In the genomic region with DNA sequence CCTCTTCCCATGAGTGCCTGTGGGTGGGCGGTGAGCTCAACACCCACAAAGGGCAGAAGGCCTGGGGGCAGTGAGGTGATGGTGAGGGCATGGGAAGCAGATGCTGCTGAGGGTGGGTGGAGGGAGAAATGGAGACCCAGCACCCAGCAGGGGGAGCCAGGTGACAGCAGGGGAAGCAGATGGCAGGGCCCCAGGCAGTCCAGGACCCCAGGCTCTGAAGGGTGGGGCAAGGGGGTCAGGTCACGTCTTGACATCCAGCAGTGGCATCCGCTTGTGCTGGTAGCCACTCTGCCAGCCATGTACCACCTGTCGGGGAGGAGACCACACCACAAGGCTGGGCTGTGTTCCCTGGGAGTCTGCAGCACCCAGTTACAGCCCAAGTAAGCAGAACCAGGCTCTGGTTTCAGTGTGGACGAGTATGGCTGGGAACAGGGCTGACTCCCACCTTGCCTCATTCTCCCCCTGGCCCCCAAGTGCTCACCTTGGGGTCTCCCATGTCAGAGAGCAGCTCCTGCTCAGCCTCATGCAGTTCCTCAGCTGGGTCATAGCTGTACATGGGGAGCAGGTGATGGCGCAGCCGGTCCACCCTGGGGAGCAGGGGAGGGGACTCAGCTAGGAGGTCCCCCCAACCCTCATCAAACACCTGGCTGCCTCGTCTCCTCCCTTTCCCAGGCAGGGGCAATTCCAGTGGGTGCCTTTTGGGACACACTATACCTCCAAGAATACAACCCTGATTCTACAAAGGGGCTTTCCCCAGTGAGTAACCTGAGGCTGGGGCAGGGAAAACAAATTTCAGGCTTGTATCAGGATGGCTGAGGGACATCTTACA, we compare ENCODE assay signal across 8 cellular contexts. TPM values are rescaled to one million over a fixed set of nuclear protein-coding genes. Genes with fewer than 3 reads are reported as not detected.
DNase-seq lines count a peak whose midpoint lies in the region; ATAC-seq and TF ChIP-seq lines count a peak whose summit lies in the region.

No MANE protein-coding gene starts in this region.

- POLR2A ChIA-PET in PC-3 (lab: Charles Lee; ENCODE audit: unreplicated experiment) = no interaction called here

- no peaks in the 10 kb centered on the region for H3K9me3 ChIP-seq in BLaER1 treated with 17β-estradiol and CSF1 and Interleukin-3, amounts not matched to agents 10 nM and 100 nM (replicated peaks in 1 of 11)
- H3K9me3 ChIP-seq in PC-3 (ENCODE audit: low read length) (no peaks in the 10 kb centered on the region), vagina (no peaks in the 10 kb centered on the region)

- no peak overlapping the region for H2AFZ ChIP-seq in PC-3 (ENCODE audit: low read length)

- peak; percentile 73 for TF ChIP-seq CTCF in PC-3 (conservative IDR thresholded peaks at IDR 0.05; ENCODE audit: low read depth, low read length)
- TF ChIP-seq CTCF in vagina (IDR thresholded peaks at IDR 0.05) = no peak

- peak; percentile 0 for ATAC-seq in PC-3
- no peak for ATAC-seq in GM19467 (IDR thresholded peaks at IDR 0.05; ENCODE audit: unreplicated experiment)
- no peak for ATAC-seq in HG02840 (IDR thresholded peaks at IDR 0.05; ENCODE audit: low FRiP score, unreplicated experiment)

- peaks cover 47 to 82% (median 77%) of the 10 kb centered on the region in 10 experiments for H3K4me1 ChIP-seq in BLaER1 treated with 17β-estradiol and CSF1 and Interleukin-3, amounts not matched to agents 10 nM and 100 nM
- peaks cover 69% of the 10 kb centered on the region for H3K4me1 ChIP-seq in PC-3 (ENCODE audit: insufficient read depth, low read length)
- peaks cover 45% of the 10 kb centered on the region for H3K4me1 ChIP-seq in vagina

- H4K20me1 ChIP-seq in BLaER1 treated with 17β-estradiol and CSF1 and Interleukin-3, amounts not matched to agents 10 nM and 100 nM = peaks cover 62 to 69% (median 66%) of the 10 kb centered on the region in 11 experiments; a peak in 21 of 22 replicates
- peaks cover 11% of the 10 kb centered on the region for H4K20me1 ChIP-seq in PC-3 (ENCODE audit: low read length)

- H3F3A ChIP-seq in PC-3 (ENCODE audit: low read length, unreplicated experiment) = peaks cover 23% of the 10 kb centered on the region

- BruUV-seq in PC-3 (replicated peaks; lab: Mats Ljungman, UMichigan) = no TSS peak

- H3K27ac ChIP-seq in BLaER1 treated with 17β-estradiol and CSF1 and Interleukin-3, amounts not matched to agents 10 nM and 100 nM = peak overlapping the region in 5 of 11 experiments; percentile 5 to 77 (median 17); a peak in 4 of 22 replicates
- H3K27ac ChIP-seq in PC-3 (ENCODE audit: low read length) (peak overlapping the region; percentile 60), vagina (peak overlapping the region; percentile 99)

- DNase-seq in PC-3 (peak; percentile 59), iris pigment epithelial cell (ENCODE audit: low read depth) (peak; percentile 54), vagina (ENCODE audit: extremely low spot score in 2 of 2) (no peak)
- DNase-seq in activated naive CD4-positive, alpha-beta T cell treated with anti-CD3 and anti-CD28 coated beads, Interleukin-2, amount 50 U/mL, for 16 hours = peak; percentile 61

- no peaks in the 10 kb centered on the region for H3K27me3 ChIP-seq in BLaER1 treated with 17β-estradiol and CSF1 and Interleukin-3, amounts not matched to agents 10 nM and 100 nM
- H3K27me3 ChIP-seq in PC-3 (ENCODE audit: low read length) (no peaks in the 10 kb centered on the region), vagina (no peaks in the 10 kb centered on the region)

- peak overlapping the region; percentile 0 to 99 (median 28); a peak in 13 of 22 replicates for H3K4me2 ChIP-seq in BLaER1 treated with 17β-estradiol and CSF1 and Interleukin-3, amounts not matched to agents 10 nM and 100 nM
- H3K4me2 ChIP-seq in PC-3 (ENCODE audit: low read length) = no peak overlapping the region; the same call in 1 of the 2 replicates

- peaks cover 22% of the 10 kb centered on the region for H3K79me2 ChIP-seq in PC-3 (ENCODE audit: low read length)

- H3K36me3 ChIP-seq in BLaER1 treated with 17β-estradiol and CSF1 and Interleukin-3, amounts not matched to agents 10 nM and 100 nM = peaks cover 21 to 50% (median 41%) of the 10 kb centered on the region in 11 experiments
- H3K36me3 ChIP-seq in PC-3 (ENCODE audit: low read depth, low read length) (peaks cover 23% of the 10 kb centered on the region; the same call in 1 of the 2 replicates), vagina (peaks cover 0 to 6% of the 10 kb centered on the region in 2 donors)

- H3K9ac ChIP-seq in BLaER1 treated with 17β-estradiol and CSF1 and Interleukin-3, amounts not matched to agents 10 nM and 100 nM = peak overlapping the region in 5 of 11 experiments; percentile 7 to 41 (median 27); a peak in 4 of 22 replicates
- no peak overlapping the region for H3K9ac ChIP-seq in PC-3 (ENCODE audit: low read length)

- no peaks in the 10 kb centered on the region for H3K9me2 ChIP-seq in PC-3 (replicated peaks; ENCODE audit: low read length)

- TF ChIP-seq POLR2A in GM19193 (IDR thresholded peaks at IDR 0.05; ENCODE audit: extremely low read depth, insufficient read depth, insufficient read length) = peak; percentile 72
- TF ChIP-seq POLR2A in vagina (IDR thresholded peaks at IDR 0.05) = no peak

- no peak overlapping the region for H3K4me3 ChIP-seq in BLaER1 treated with 17β-estradiol and CSF1 and Interleukin-3, amounts not matched to agents 10 nM and 100 nM
- H3K4me3 ChIP-seq in PC-3 (ENCODE audit: low read length) (no peak overlapping the region), vagina (no peak overlapping the region)

- intact Hi-C loops in PC-3 (cut with micrococcal nuclease) = loop anchor here (5.0 kb wide), 2 partner anchors 291 to 361 kb away; no protein-coding TSS in a partner anchor
- intact Hi-C loops in vagina (cut with DNase I) = loop anchor here (5.0 kb wide), 2 partner anchors 146 to 166 kb away; a partner anchor contains a TSS

- CTCF ChIA-PET in PC-3 (lab: Charles Lee) = interaction anchor here (0.5 to 1.0 kb wide), 2 partner anchors 50 to 51 kb away, joined by 3 read pairs; no protein-coding TSS in a partner anchor

RNA-seq across cellular contexts. Expression of a gene that starts 2.0 kb away (rescaled TPM):
- total RNA-seq in PC-3 (2014; rRNA removed) = 25.8 and 26.8 TPM in 2 replicates
- 22.3 TPM for total RNA-seq in vagina

RNA-seq across cellular contexts. Expression of a gene that starts 10.1 kb away (rescaled TPM):
- 1,115 and 1,441 TPM in 2 replicates for total RNA-seq in PC-3 (2014; rRNA removed)
- total RNA-seq in vagina = 65.6 TPM

Comparison
In these comparisons a context has a peak if more than half of its experiments do, and no peak if none do; other contexts are left out.
1. DNase-seq: peak in PC-3 (single experiment), activated naive CD4-positive, alpha-beta T cell treated with anti-CD3 and anti-CD28 coated beads, Interleukin-2, amount 50 U/mL, for 16 hours (single experiment) and iris pigment epithelial cell (single experiment); none in vagina (0 of 2).
2. RNA of a gene that starts 10.1 kb away (total RNA-seq): 1,115 to 1,441 TPM in PC-3; 65.6 TPM in vagina (single experiment); every median in the first group is over 10 times any median in the second.